In the genomic region with DNA sequence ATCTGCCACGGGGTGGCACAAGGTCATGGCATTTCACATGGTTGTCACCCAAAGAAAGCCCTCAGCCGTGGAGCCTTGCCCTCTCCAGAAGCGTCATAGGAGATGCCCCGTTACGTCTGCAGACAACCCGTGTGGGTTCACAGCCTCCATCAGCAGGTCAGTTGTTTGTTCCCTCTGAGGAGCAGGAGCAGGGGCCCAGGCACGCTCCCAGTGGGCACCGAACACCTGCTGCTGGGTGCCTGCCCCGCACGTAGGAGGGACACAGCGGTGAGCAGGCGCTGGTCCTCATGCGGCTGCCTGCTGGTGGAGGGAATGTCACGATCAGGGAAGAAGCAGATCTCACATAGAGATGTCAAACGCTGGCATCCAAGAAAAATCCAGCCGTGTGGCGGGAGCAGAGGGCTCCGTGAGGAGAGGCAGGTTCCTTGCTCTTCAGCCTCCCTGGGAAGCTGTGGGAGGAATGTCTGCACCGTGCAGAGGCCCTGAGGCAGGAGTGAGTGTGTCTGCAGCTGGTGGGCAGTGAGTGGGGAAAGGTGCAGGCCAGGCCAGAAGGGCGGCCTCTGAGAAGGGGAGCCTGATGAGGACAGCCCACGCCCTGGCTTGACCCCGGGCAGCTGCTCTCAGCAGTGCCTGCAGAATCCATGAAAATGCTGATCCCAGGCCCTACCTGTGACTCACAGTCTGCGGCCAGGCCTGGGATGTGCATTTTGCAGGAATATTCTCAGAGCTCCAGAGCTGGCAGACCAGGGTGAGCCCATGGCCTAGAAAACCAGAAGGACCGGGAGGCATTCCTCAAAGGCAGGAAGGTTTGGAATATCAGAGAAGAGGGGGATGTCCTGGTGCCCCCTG, we compare ENCODE assay signal across 18 cellular contexts. TPM values are rescaled to one million over a fixed set of nuclear protein-coding genes. Genes with fewer than 3 reads are reported as not detected.
A peak's percentile ranks its signal among the peaks of the same experiment; 100 is the strongest.
DNase-seq lines count a peak whose midpoint lies in the region; ATAC-seq, FAIRE-seq and TF ChIP-seq lines count a peak whose summit lies in the region.
"Had no signal": no experiment of that assay in that cellular context is flagged by ENCODE, and none has a peak within 500 bp of the region (broad histone marks: within the 10 kb centered on the region; RNA-seq: fewer than 3 reads in every experiment).

No MANE protein-coding gene starts in this region.

- no peak for TF ChIP-seq EP300 in sigmoid colon (IDR thresholded peaks at IDR 0.05)

- FAIRE-seq in H54 (lab: Jason Lieb, UNC), result no peak

- H3K36me3 ChIP-seq in sigmoid colon, result no peaks in the 10 kb centered on the region

- H3K4me3 ChIP-seq in sigmoid colon, result no peak overlapping the region
- H3K4me3 ChIP-seq: GM23338 had no signal

- POLR2A ChIA-PET in activated CD4-positive, alpha-beta memory T cell treated with anti-CD3 and anti-CD28 coated beads for 36 hours (lab: Charles Lee), result no interaction called here

- no peak for ATAC-seq in activated CD4-positive, CD25-positive, alpha-beta regulatory T cell treated with anti-CD3 and anti-CD28 coated beads, Interleukin-2, amount 50 U/mL, for 24 hours
- no peak for ATAC-seq in HG03095 (IDR thresholded peaks at IDR 0.05; ENCODE audit: unreplicated experiment)
- ATAC-seq: stimulated activated memory B cell treated with anti-CD40 and anti-IgM and Interleukin-4, amounts not matched to agents 10 μg/mL and 1 μg/mL and 100 μg/mL, for 72 hours had no signal

- H3K4me3 Mint-ChIP-seq in activated CD4-positive, alpha-beta memory T cell treated with anti-CD3 and anti-CD28 coated beads for 36 hours, result no peak overlapping the region
- H3K4me3 Mint-ChIP-seq: endodermal cell; GM23338; IgD-negative memory B cell; stimulated activated memory B cell treated with anti-CD40 and anti-IgM and Interleukin-4, amounts not matched to agents 10 μg/mL and 1 μg/mL and 100 μg/mL, for 72 hours had no signal

- H3K9me3 Mint-ChIP-seq in activated CD4-positive, alpha-beta memory T cell treated with anti-CD3 and anti-CD28 coated beads for 36 hours, result no peaks in the 10 kb centered on the region
- H3K9me3 Mint-ChIP-seq: endodermal cell; IgD-negative memory B cell; stimulated activated memory B cell treated with anti-CD40 and anti-IgM and Interleukin-4, amounts not matched to agents 10 μg/mL and 1 μg/mL and 100 μg/mL, for 72 hours had no signal

- H3K27me3 Mint-ChIP-seq in activated CD4-positive, alpha-beta memory T cell treated with anti-CD3 and anti-CD28 coated beads for 36 hours, result no peaks in the 10 kb centered on the region

- 74 to 82% methylated on average over 24 of the region's 24 CpGs for WGBS in sigmoid colon, 2 donors

- H3K27ac ChIP-seq in sigmoid colon, result no peak overlapping the region
- H3K27ac ChIP-seq: C4-2B, foreskin keratinocyte had no signal

- CTCF ChIA-PET in activated CD4-positive, alpha-beta memory T cell treated with anti-CD3 and anti-CD28 coated beads for 36 hours (lab: Charles Lee), result interaction anchor here (1.3 to 1.6 kb wide), 2 partner anchors 13 to 98 kb away, joined by 3 read pairs; no protein-coding TSS in a partner anchor

- peak; percentile 16 for DNase-seq in activated CD4-positive, CD25-positive, alpha-beta regulatory T cell treated with anti-CD3 and anti-CD28 coated beads, Interleukin-2, amount 50 U/mL, for 72 hours
- peak; percentile 6 for DNase-seq in activated CD4-positive, alpha-beta memory T cell treated with anti-CD3 and anti-CD28 coated beads for 36 hours
- peak; percentile 87 for DNase-seq in islet precursor cell
- peak; percentile 34 for DNase-seq in sigmoid colon
- no peak for DNase-seq in H54 (ENCODE audit: insufficient read length, low spot score)
- no peak for DNase-seq in NCI-H1105 (lab: John Stamatoyannopoulos, UW)
- DNase-seq: 8988T; activated CD4-positive, CD25-positive, alpha-beta regulatory T cell; foreskin keratinocyte; NCI-H1048; retina had no signal

- intact Hi-C loops in activated CD4-positive, alpha-beta memory T cell treated with anti-CD3 and anti-CD28 coated beads for 36 hours (cut with micrococcal nuclease), result no loop called here
- intact Hi-C loops in sigmoid colon (cut with DNase I), result no loop called here

- no peak overlapping the region for H3K27ac Mint-ChIP-seq in activated CD4-positive, alpha-beta memory T cell treated with anti-CD3 and anti-CD28 coated beads for 36 hours
- H3K27ac Mint-ChIP-seq: endodermal cell; GM23338; IgD-negative memory B cell; stimulated activated memory B cell treated with anti-CD40 and anti-IgM and Interleukin-4, amounts not matched to agents 10 μg/mL and 1 μg/mL and 100 μg/mL, for 72 hours had no signal

- H3K4me1 Mint-ChIP-seq in activated CD4-positive, alpha-beta memory T cell treated with anti-CD3 and anti-CD28 coated beads for 36 hours (ENCODE audit: low read depth), result no peaks in the 10 kb centered on the region
- H3K4me1 Mint-ChIP-seq: endodermal cell; stimulated activated memory B cell treated with anti-CD40 and anti-IgM and Interleukin-4, amounts not matched to agents 10 μg/mL and 1 μg/mL and 100 μg/mL, for 72 hours had no signal

- TF ChIP-seq CTCF in sigmoid colon (IDR thresholded peaks at IDR 0.05), result no peak

- H3K4me1 ChIP-seq in sigmoid colon, result no peaks in the 10 kb centered on the region
- H3K4me1 ChIP-seq: foreskin keratinocyte had no signal

- H3K36me3 Mint-ChIP-seq in activated CD4-positive, alpha-beta memory T cell treated with anti-CD3 and anti-CD28 coated beads for 36 hours, result no peaks in the 10 kb centered on the region
- H3K36me3 Mint-ChIP-seq: IgD-negative memory B cell; stimulated activated memory B cell treated with anti-CD40 and anti-IgM and Interleukin-4, amounts not matched to agents 10 μg/mL and 1 μg/mL and 100 μg/mL, for 72 hours had no signal

- no peaks in the 10 kb centered on the region for H3K9me3 ChIP-seq in sigmoid colon

- H3K27me3 ChIP-seq in sigmoid colon, result peaks cover 0 to 6% (median 4%) of the 10 kb centered on the region in 3 donors

- TF ChIP-seq POLR2A in sigmoid colon (IDR thresholded peaks at IDR 0.05) (no peak), H54 (IDR thresholded peaks at IDR 0.05; ENCODE audit: low read depth, low read length) (no peak)

RNA-seq across cellular contexts. Expression of gene TH, which starts 36.4 kb away (rescaled TPM):
- not detected for total RNA-seq in activated CD4-positive, alpha-beta memory T cell treated with anti-CD3 and anti-CD28 coated beads for 36 hours
- not detected for total RNA-seq in sigmoid colon
- polyA plus RNA-seq in sigmoid colon, result under 1 TPM in 1 of 3 donors, not detected in 2; 0.17 TPM
- total RNA-seq: endodermal cell, GM23338 had no signal
- polyA plus RNA-seq: IgD-negative memory B cell had no signal

RNA-seq across cellular contexts. Expression of gene INS, which starts 47.0 kb away (rescaled TPM):
- total RNA-seq in activated CD4-positive, alpha-beta memory T cell treated with anti-CD3 and anti-CD28 coated beads for 36 hours, result not detected
- not detected for total RNA-seq in sigmoid colon
- 10 to 100 TPM in 1 of 3 donors, under 1 TPM in 1, not detected in 1; 0.73 to 51.7 TPM for polyA plus RNA-seq in sigmoid colon
- total RNA-seq: endodermal cell, foreskin keratinocyte, GM23338 had no signal
- polyA plus RNA-seq: foreskin keratinocyte, GM23338, IgD-negative memory B cell had no signal

Comparison
In these comparisons a context has a peak if more than half of its experiments do, and no peak if none do; other contexts are left out.
1. DNase-seq: peak in activated CD4-positive, CD25-positive, alpha-beta regulatory T cell treated with anti-CD3 and anti-CD28 coated beads, Interleukin-2, amount 50 U/mL, for 72 hours (single experiment), activated CD4-positive, alpha-beta memory T cell treated with anti-CD3 and anti-CD28 coated beads for 36 hours (single experiment), islet precursor cell (single experiment) and sigmoid colon (single experiment); none in H54 (single experiment) and NCI-H1105 (single experiment).